ENCODE assay signal across 27 cellular contexts in the genomic region with DNA sequence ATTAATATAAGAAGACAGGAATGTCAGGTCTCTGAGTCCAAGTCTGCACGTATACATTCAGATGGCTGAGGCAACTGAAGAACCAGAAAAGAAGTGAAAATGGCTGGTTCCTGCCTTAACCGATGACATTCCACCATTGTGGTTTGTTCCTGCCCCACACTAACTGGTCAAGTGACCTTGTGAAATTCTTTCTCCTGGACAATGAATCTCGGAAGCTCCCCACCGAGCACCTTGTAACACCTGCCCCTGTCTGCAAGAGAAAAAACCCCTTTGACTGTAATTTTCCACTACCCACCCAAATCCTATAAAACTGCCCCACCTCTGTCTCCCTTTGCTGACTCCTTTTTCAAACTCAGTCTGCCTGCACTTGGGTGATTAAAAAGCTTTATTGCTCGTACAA.
"Had no signal": no experiment of that assay in that cellular context is flagged by ENCODE, and none has a peak within 500 bp of the region (broad histone marks: within the 10 kb centered on the region; RNA-seq: fewer than 3 reads in every experiment).

No MANE protein-coding gene starts in this region.

- H3K27ac Mint-ChIP-seq: nephron; neural progenitor cell; progenitor cell of endocrine pancreas; stimulated activated effector memory CD8-positive, alpha-beta T cell treated with anti-CD3 and anti-CD28 coated beads, Interleukin-12 subunit alpha, Interleukin-12 subunit beta, amount 100 ng/mL, for 72 hours; stimulated activated naive B cell treated with anti-CD40 and anti-IgM and Interleukin-4, amounts not matched to agents 10 μg/mL and 1 μg/mL and 100 μg/mL, for 72 hours; stimulated activated naive CD8-positive, alpha-beta T cell treated with anti-CD3 and anti-CD28 coated beads, Interleukin-15, Interleukin-2, amounts not matched to agents 100 ng/mL and 50 ng/mL, for 24 hours had no signal

- DNase-seq: occipital lobe; ovary; posterior cingulate gyrus; psoas muscle; right cardiac atrium; right lobe of liver; sigmoid colon; small intestine; stimulated activated CD4-positive, alpha-beta T cell treated with anti-CD3 and anti-CD28 coated beads, Interleukin-15, amount 100 ng/mL, for 24 hours; stimulated activated CD4-positive, alpha-beta T cell treated with anti-CD3 and anti-CD28 coated beads, Interleukin-2, amount 100 ng/mL, for 24 hours; stimulated activated CD4-positive, alpha-beta T cell treated with anti-CD3 and anti-CD28 coated beads, Interleukin-2, amount 100 ng/mL, for 48 hours; stimulated activated CD4-positive, alpha-beta T cell treated with anti-CD3 and anti-CD28 coated beads, Interleukin-4, amount 100 ng/mL, for 24 hours; stimulated activated naive B cell treated with anti-CD40 and anti-IgM and Interleukin-4, amounts not matched to agents 10 μg/mL and 1 μg/mL and 100 μg/mL, for 72 hours; stimulated activated naive CD4-positive, alpha-beta T cell treated with Interleukin-2 at 50 U/mL for 16 hours; stomach; thyroid gland; trophoblast cell; upper lobe of left lung had no signal

- H3K9ac ChIP-seq: neural progenitor cell, parathyroid adenoma had no signal

- H3K79me2 ChIP-seq: parathyroid adenoma had no signal

- H3K27me3 ChIP-seq: neural progenitor cell, ovary, right lobe of liver, sigmoid colon, stomach, thyroid gland, tibial nerve, upper lobe of left lung, vagina had no signal

- H3K9me3 Mint-ChIP-seq: nephron; neural progenitor cell; stimulated activated effector memory CD8-positive, alpha-beta T cell treated with anti-CD3 and anti-CD28 coated beads, Interleukin-12 subunit alpha, Interleukin-12 subunit beta, amount 100 ng/mL, for 72 hours; stimulated activated naive B cell treated with anti-CD40 and anti-IgM and Interleukin-4, amounts not matched to agents 10 μg/mL and 1 μg/mL and 100 μg/mL, for 72 hours; stimulated activated naive CD8-positive, alpha-beta T cell treated with anti-CD3 and anti-CD28 coated beads, Interleukin-15, Interleukin-2, amounts not matched to agents 100 ng/mL and 50 ng/mL, for 24 hours had no signal

- H3K36me3 ChIP-seq: neural progenitor cell, ovary, right lobe of liver, sigmoid colon, stomach, thoracic aorta, thyroid gland, tibial nerve, upper lobe of left lung, vagina had no signal

- H3K9me3 ChIP-seq: ovary, psoas muscle, right lobe of liver, sigmoid colon, stomach, thoracic aorta, thyroid gland, tibial nerve, upper lobe of left lung, vagina had no signal

- H3K4me3 ChIP-seq: neural progenitor cell, ovary, psoas muscle, right lobe of liver, sigmoid colon, stomach, thoracic aorta, thyroid gland, tibial nerve, upper lobe of left lung, vagina had no signal

- H3K4me2 ChIP-seq: neural progenitor cell had no signal

- H3K36me3 Mint-ChIP-seq: neural progenitor cell; stimulated activated naive B cell treated with anti-CD40 and anti-IgM and Interleukin-4, amounts not matched to agents 10 μg/mL and 1 μg/mL and 100 μg/mL, for 72 hours had no signal

- H3K27me3 Mint-ChIP-seq: progenitor cell of endocrine pancreas; stimulated activated naive B cell treated with anti-CD40 and anti-IgM and Interleukin-4, amounts not matched to agents 10 μg/mL and 1 μg/mL and 100 μg/mL, for 72 hours; stimulated activated naive CD8-positive, alpha-beta T cell treated with anti-CD3 and anti-CD28 coated beads, Interleukin-15, Interleukin-2, amounts not matched to agents 100 ng/mL and 50 ng/mL, for 24 hours had no signal

- H3K4me3 Mint-ChIP-seq: nephron; neural progenitor cell; stimulated activated effector memory CD8-positive, alpha-beta T cell treated with anti-CD3 and anti-CD28 coated beads, Interleukin-12 subunit alpha, Interleukin-12 subunit beta, amount 100 ng/mL, for 72 hours; stimulated activated naive B cell treated with anti-CD40 and anti-IgM and Interleukin-4, amounts not matched to agents 10 μg/mL and 1 μg/mL and 100 μg/mL, for 72 hours; stimulated activated naive CD8-positive, alpha-beta T cell treated with anti-CD3 and anti-CD28 coated beads, Interleukin-15, Interleukin-2, amounts not matched to agents 100 ng/mL and 50 ng/mL, for 24 hours had no signal

- ATAC-seq: psoas muscle; right cardiac atrium; right lobe of liver; stimulated activated effector memory CD8-positive, alpha-beta T cell treated with anti-CD3 and anti-CD28 coated beads, Interleukin-12 subunit alpha, Interleukin-12 subunit beta, amount 100 ng/mL, for 72 hours; stimulated activated naive B cell treated with anti-CD40 and anti-IgM and Interleukin-4, amounts not matched to agents 10 μg/mL and 1 μg/mL and 100 μg/mL, for 72 hours had no signal

- H3K27ac ChIP-seq: neural progenitor cell, ovary, parathyroid adenoma, psoas muscle, right lobe of liver, sigmoid colon, stomach, thoracic aorta, thyroid gland, tibial nerve, upper lobe of left lung, vagina had no signal

- H3K4me1 ChIP-seq: neural progenitor cell, parathyroid adenoma, psoas muscle, right lobe of liver, sigmoid colon, stomach, thyroid gland, tibial nerve, upper lobe of left lung, vagina had no signal

- H2AFZ ChIP-seq: neural progenitor cell, parathyroid adenoma had no signal

- H3K4me1 Mint-ChIP-seq: nephron; neural progenitor cell; stimulated activated effector memory CD8-positive, alpha-beta T cell treated with anti-CD3 and anti-CD28 coated beads, Interleukin-12 subunit alpha, Interleukin-12 subunit beta, amount 100 ng/mL, for 72 hours; stimulated activated naive B cell treated with anti-CD40 and anti-IgM and Interleukin-4, amounts not matched to agents 10 μg/mL and 1 μg/mL and 100 μg/mL, for 72 hours had no signal
